8 cellular contexts compared by ENCODE assay signal in genomic region chr13:110546933-110547332, GRCh38. TPM values are rescaled to one million over a fixed set of nuclear protein-coding genes. Genes with fewer than 3 reads are reported as not detected.
DNase-seq lines count a peak whose midpoint lies in the region; ATAC-seq and TF ChIP-seq lines count a peak whose summit lies in the region.

No MANE protein-coding gene starts in this region.

- H3K4me3 ChIP-seq in duodenal mucosa (ENCODE audit: low read depth in 1 of 2, low read length in 2 of 2): peak overlapping the region; percentile 18 to 55
- no peak overlapping the region for H3K4me3 ChIP-seq in lower lobe of right lung

- ATAC-seq in lower lobe of right lung (peak; percentile 90 to 94), GM21619 (IDR thresholded peaks at IDR 0.05; ENCODE audit: unreplicated experiment) (no peak), GM21717 (IDR thresholded peaks at IDR 0.05; ENCODE audit: unreplicated experiment) (no peak), GM18909 (IDR thresholded peaks at IDR 0.05; ENCODE audit: poor library complexity, unreplicated experiment) (no peak)

- H3K27ac ChIP-seq in duodenal mucosa (ENCODE audit: low read depth, low read length) (peak overlapping the region; percentile 11), lower lobe of right lung (peak overlapping the region; percentile 38)

- intact Hi-C loops in lower lobe of right lung (cut with DNase I): no loop called here

- no peaks in the 10 kb centered on the region for H3K27me3 ChIP-seq in duodenal mucosa (ENCODE audit: control insufficient read depth in 1 of 2, insufficient read depth in 2 of 2, low read length in 2 of 2)
- H3K27me3 ChIP-seq in lower lobe of right lung (ENCODE audit: low read depth): no peaks in the 10 kb centered on the region

- DNase-seq in 8988T (peak; percentile 71), M059J (ENCODE audit: low read depth) (peak; percentile 95), lower lobe of right lung (peak; percentile 88), COR-L47 (lab: John Stamatoyannopoulos, UW) (no peak)

- no peak for TF ChIP-seq CTCF in lower lobe of right lung (IDR thresholded peaks at IDR 0.05)

- H3K9me3 ChIP-seq in duodenal mucosa (ENCODE audit: control insufficient read depth in 1 of 2, low read length in 2 of 2) (no peaks in the 10 kb centered on the region), lower lobe of right lung (no peaks in the 10 kb centered on the region)

- no peak overlapping the region for H3K9ac ChIP-seq in duodenal mucosa (ENCODE audit: low read depth in 1 of 2, low read length in 2 of 2)

- peaks cover 3 to 6% of the 10 kb centered on the region in 2 donors for H3K36me3 ChIP-seq in duodenal mucosa (ENCODE audit: control insufficient read depth in 1 of 2, insufficient read depth in 2 of 2, low read length in 2 of 2)
- H3K36me3 ChIP-seq in lower lobe of right lung: peaks cover 9% of the 10 kb centered on the region

- H3K4me1 ChIP-seq in duodenal mucosa (ENCODE audit: control insufficient read depth in 1 of 2, insufficient read depth in 2 of 2, low read length in 2 of 2): peaks cover 21 to 38% of the 10 kb centered on the region in 2 donors
- peaks cover 31% of the 10 kb centered on the region for H3K4me1 ChIP-seq in lower lobe of right lung

RNA-seq across cellular contexts. Expression of gene RAB20, which starts 14.6 kb away (rescaled TPM):
- total RNA-seq in M059J (2014; rRNA removed; shearing (Covaris generic)): 6.1 and 9.3 TPM in 2 replicates
- 51.3 TPM for total RNA-seq in lower lobe of right lung

Comparison
In these comparisons a context has a peak if more than half of its experiments do, and no peak if none do; other contexts are left out.
1. ATAC-seq: peak in lower lobe of right lung (2 of 2); none in GM21619 (single experiment), GM21717 (single experiment) and GM18909 (single experiment).